Comparison of ENCODE assay signal across 2 cellular contexts in the genomic region with DNA sequence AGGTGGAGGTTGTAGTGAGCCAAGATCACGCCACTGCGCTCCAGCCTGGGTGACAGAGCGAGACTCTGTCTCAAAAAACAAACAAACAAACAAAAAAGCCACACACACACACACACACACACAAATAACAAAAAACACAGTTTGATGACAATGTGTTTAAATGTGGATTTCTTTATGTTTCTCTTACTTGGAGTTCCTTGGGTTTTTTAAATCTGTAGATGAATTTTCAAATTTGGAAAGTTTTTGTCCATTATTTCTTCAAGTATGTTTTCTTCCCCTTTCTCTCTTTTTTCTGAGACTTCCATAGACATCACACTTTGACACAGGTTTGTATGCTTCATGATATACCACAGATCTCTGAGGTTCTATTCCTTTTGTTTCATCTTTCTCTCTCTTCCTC.
A peak's percentile ranks its signal among the peaks of the same experiment; 100 is the strongest.
TF ChIP-seq lines count a peak whose summit lies in the region.

No MANE protein-coding gene starts in this region.

TF ChIP-seq in GM12878, 131 proteins besides CTCF, POLR2A, EP300 and RAD21:
- TF ChIP-seq ZNF207 (IDR thresholded peaks at IDR 0.05; ENCODE audit: borderline replicate concordance) (no peak), PML (IDR thresholded peaks at IDR 0.05; ENCODE audit: low read length) (no peak), BHLHE40 (IDR thresholded peaks at IDR 0.05; ENCODE audit: borderline replicate concordance in 1 of 2, low read depth in 2 of 2, low read length in 1 of 2) (no peak), BRCA1 (IDR thresholded peaks at IDR 0.05; ENCODE audit: low read depth, low read length) (no peak), ZNF274 (IDR thresholded peaks at IDR 0.05; ENCODE audit: insufficient read depth, insufficient read length) (no peak), RELA (IDR thresholded peaks at IDR 0.05; ENCODE audit: borderline replicate concordance, partially characterized antibody) (no peak), RAD51 (IDR thresholded peaks at IDR 0.05) (no peak; the same call in 1 of the 2 replicates), CEBPB (IDR thresholded peaks at IDR 0.05; ENCODE audit: borderline replicate concordance in 1 of 2, low read depth in 2 of 2, low read length in 2 of 2) (no peak), SMARCA5 (IDR thresholded peaks at IDR 0.05) (no peak), BMI1 (IDR thresholded peaks at IDR 0.05; ENCODE audit: borderline replicate concordance) (no peak), BACH1 (IDR thresholded peaks at IDR 0.05; ENCODE audit: borderline replicate concordance) (no peak)
- TF ChIP-seq, protein P1, sequence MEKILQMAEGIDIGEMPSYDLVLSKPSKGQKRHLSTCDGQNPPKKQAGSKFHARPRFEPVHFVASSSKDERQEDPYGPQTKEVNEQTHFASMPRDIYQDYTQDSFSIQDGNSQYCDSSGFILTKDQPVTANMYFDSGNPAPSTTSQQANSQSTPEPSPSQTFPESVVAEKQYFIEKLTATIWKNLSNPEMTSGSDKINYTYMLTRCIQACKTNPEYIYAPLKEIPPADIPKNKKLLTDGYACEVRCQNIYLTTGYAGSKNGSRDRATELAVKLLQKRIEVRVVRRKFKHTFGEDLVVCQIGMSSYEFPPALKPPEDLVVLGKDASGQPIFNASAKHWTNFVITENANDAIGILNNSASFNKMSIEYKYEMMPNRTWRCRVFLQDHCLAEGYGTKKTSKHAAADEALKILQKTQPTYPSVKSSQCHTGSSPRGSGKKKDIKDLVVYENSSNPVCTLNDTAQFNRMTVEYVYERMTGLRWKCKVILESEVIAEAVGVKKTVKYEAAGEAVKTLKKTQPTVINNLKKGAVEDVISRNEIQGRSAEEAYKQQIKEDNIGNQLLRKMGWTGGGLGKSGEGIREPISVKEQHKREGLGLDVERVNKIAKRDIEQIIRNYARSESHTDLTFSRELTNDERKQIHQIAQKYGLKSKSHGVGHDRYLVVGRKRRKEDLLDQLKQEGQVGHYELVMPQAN (conservative IDR thresholded peaks at IDR 0.05), result no peak
TF ChIP-seq in GM12878: peak in this region for 0.

TF ChIP-seq in K562, 482 proteins besides CTCF, POLR2A, EP300 and RAD21:
- TF ChIP-seq ASH1L (IDR thresholded peaks at IDR 0.05; ENCODE audit: borderline replicate concordance, low read depth, partially characterized antibody), result no peak
- peak; percentile 62 for TF ChIP-seq CBX2 (IDR thresholded peaks at IDR 0.05; ENCODE audit: insufficient read depth, low read length, poor library complexity, severe bottlenecking)
- TF ChIP-seq KLF6 (CRISPR knock-in tag; IDR thresholded peaks at IDR 0.05; ENCODE audit: borderline replicate concordance), result no peak
- TF ChIP-seq ZNF778 (CRISPR knock-in tag; IDR thresholded peaks at IDR 0.05), result no peak
- TF ChIP-seq NR2C2 (CRISPR knock-in tag; IDR thresholded peaks at IDR 0.05), result no peak
- no peak for TF ChIP-seq NR2C2 (tag; IDR thresholded peaks at IDR 0.05)
- TF ChIP-seq ZNF324 (CRISPR knock-in tag; IDR thresholded peaks at IDR 0.05), result no peak
- peak; percentile 51; the same call in 1 of the 2 replicates for TF ChIP-seq ZNF583 (CRISPR knock-in tag; IDR thresholded peaks at IDR 0.05)
- TF ChIP-seq, protein P2, sequence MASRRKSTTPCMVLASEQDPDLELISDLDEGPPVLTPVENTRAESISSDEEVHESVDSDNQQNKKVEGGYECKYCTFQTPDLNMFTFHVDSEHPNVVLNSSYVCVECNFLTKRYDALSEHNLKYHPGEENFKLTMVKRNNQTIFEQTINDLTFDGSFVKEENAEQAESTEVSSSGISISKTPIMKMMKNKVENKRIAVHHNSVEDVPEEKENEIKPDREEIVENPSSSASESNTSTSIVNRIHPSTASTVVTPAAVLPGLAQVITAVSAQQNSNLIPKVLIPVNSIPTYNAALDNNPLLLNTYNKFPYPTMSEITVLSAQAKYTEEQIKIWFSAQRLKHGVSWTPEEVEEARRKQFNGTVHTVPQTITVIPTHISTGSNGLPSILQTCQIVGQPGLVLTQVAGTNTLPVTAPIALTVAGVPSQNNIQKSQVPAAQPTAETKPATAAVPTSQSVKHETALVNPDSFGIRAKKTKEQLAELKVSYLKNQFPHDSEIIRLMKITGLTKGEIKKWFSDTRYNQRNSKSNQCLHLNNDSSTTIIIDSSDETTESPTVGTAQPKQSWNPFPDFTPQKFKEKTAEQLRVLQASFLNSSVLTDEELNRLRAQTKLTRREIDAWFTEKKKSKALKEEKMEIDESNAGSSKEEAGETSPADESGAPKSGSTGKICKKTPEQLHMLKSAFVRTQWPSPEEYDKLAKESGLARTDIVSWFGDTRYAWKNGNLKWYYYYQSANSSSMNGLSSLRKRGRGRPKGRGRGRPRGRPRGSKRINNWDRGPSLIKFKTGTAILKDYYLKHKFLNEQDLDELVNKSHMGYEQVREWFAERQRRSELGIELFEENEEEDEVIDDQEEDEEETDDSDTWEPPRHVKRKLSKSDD (conservative IDR thresholded peaks at IDR 0.05; ENCODE audit: low read length), result no peak
- TF ChIP-seq CCAR2 (IDR thresholded peaks at IDR 0.05; ENCODE audit: low read depth, low read length), result no peak
- no peak for TF ChIP-seq NR3C1 (CRISPR knock-in tag; IDR thresholded peaks at IDR 0.05)
- TF ChIP-seq PTRF (tag; IDR thresholded peaks at IDR 0.05), result no peak
- TF ChIP-seq TAF9B (IDR thresholded peaks at IDR 0.05; ENCODE audit: partially characterized antibody), result no peak
- TF ChIP-seq YY1 (IDR thresholded peaks at IDR 0.05; ENCODE audit: borderline replicate concordance in 1 of 3, control insufficient read depth in 1 of 3, extremely low read depth in 1 of 3, insufficient read depth in 3 of 3, insufficient read length in 1 of 3, insufficient replicate concordance in 2 of 3, low read depth in 1 of 3, low read length in 2 of 3), result no peak
- no peak for TF ChIP-seq NR2C1 (IDR thresholded peaks at IDR 0.05)
- no peak for TF ChIP-seq NR2C1 (tag; IDR thresholded peaks at IDR 0.05)
- no peak for TF ChIP-seq ZNF407 (IDR thresholded peaks at IDR 0.05; ENCODE audit: low read depth)
- no peak for TF ChIP-seq ZNF57 (CRISPR knock-in tag; IDR thresholded peaks at IDR 0.05)
- TF ChIP-seq, protein P3, sequence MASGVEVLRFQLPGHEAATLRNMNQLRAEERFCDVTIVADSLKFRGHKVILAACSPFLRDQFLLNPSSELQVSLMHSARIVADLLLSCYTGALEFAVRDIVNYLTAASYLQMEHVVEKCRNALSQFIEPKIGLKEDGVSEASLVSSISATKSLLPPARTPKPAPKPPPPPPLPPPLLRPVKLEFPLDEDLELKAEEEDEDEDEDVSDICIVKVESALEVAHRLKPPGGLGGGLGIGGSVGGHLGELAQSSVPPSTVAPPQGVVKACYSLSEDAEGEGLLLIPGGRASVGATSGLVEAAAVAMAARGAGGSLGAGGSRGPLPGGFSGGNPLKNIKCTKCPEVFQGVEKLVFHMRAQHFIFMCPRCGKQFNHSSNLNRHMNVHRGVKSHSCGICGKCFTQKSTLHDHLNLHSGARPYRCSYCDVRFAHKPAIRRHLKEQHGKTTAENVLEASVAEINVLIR (CRISPR knock-in tag; IDR thresholded peaks at IDR 0.05), result no peak
TF ChIP-seq in K562: peak in this region for 2.
